8 cellular contexts compared by ENCODE assay signal in the genomic region with DNA sequence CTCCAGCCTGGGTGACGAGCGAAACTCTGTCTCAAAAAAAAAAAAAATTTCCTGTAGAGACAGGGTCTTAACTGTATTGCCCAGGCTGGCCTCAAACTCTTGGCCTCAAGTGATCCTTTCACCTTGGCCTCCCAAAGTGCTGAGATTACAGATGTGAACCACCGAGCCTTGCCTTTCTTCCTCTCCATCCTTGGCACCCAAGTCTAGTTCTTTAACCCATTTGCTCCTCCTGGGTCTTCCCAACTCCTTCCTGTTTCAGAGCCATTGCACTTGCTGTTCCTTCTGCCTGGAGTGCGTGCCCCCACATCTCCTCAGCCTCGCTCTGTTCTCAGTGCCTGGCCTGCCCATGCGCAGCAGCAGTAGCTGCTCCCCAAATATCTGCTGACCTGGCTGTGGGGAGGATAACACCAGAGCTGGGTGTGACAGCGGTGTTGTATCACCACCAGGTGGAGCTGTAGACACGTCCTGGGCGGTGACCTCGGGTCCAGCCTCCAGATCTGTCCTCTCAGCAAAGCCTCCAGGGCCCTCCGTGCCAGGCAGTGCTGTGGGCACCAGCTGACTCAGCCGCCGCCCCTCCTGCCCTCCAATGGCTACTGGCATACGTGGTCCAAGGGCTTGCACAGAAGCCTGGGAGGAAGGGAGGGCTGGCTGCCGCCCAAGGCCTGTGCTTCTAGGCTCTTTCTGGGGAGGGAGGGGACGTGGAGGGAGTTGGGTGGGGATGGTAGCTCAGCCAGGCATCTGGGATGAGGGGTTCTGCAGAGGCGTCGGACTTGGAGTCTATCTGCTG. TPM values are rescaled to one million over a fixed set of nuclear protein-coding genes. Genes with fewer than 3 reads are reported as not detected.
A peak's percentile ranks its signal among the peaks of the same experiment; 100 is the strongest.
DNase-seq lines count a peak whose midpoint lies in the region; ATAC-seq, FAIRE-seq and TF ChIP-seq lines count a peak whose summit lies in the region.

No MANE protein-coding gene starts in this region.

- intact Hi-C loops in esophagus muscularis mucosa (cut with DNase I) = loop anchor here (2.0 kb wide), 1 partner anchor 115 kb away; no protein-coding TSS in a partner anchor

- H3K27ac ChIP-seq in Peyer's patch (no peak overlapping the region), esophagus muscularis mucosa (replicated peaks in 1 of 4) (peak overlapping the region; percentile 53 to 68 (median 64))

- POLR2A ChIA-PET in naive thymus-derived CD8-positive, alpha-beta T cell (lab: Charles Lee) = interaction anchor here (0.7 to 2.0 kb wide), 8 partner anchors 42 to 294 kb away, joined by 3 to 12 read pairs (median 7); a partner anchor contains a TSS

- H3K36me3 ChIP-seq in Peyer's patch = peaks cover 0 to 6% (median 0%) of the 10 kb centered on the region in 3 donors
- peaks cover 0 to 14% (median 11%) of the 10 kb centered on the region in 4 donors for H3K36me3 ChIP-seq in esophagus muscularis mucosa

- peak overlapping the region in 1 of 2 donors; percentile 17 for H3K4me3 Mint-ChIP-seq in activated T-cell treated with anti-CD3 and anti-CD28 coated beads, Interleukin-2, amount 50 U/mL, for 72 hours
- H3K4me3 Mint-ChIP-seq in naive thymus-derived CD8-positive, alpha-beta T cell = peak overlapping the region in 2 of 10 donors; percentile 14 to 54

- no peak overlapping the region for H3K27ac Mint-ChIP-seq in activated T-cell treated with anti-CD3 and anti-CD28 coated beads, Interleukin-2, amount 50 U/mL, for 72 hours
- peak overlapping the region in 6 of 10 donors; percentile 41 to 94 (median 64) for H3K27ac Mint-ChIP-seq in naive thymus-derived CD8-positive, alpha-beta T cell

- H3K4me3 ChIP-seq in Jurkat, Clone E6-1 (ENCODE audit: low read length) = no peak overlapping the region
- H3K4me3 ChIP-seq in Peyer's patch = peak overlapping the region in 1 of 4 donors; percentile 1
- no peak overlapping the region for H3K4me3 ChIP-seq in esophagus muscularis mucosa

- TF ChIP-seq POLR2A in Peyer's patch (IDR thresholded peaks at IDR 0.05) = no peak
- no peak for TF ChIP-seq POLR2A in esophagus muscularis mucosa (IDR thresholded peaks at IDR 0.05; ENCODE audit: low read depth)

- no peaks in the 10 kb centered on the region for H3K27me3 Mint-ChIP-seq in activated T-cell treated with anti-CD3 and anti-CD28 coated beads, Interleukin-2, amount 50 U/mL, for 72 hours (ENCODE audit: low read depth)
- peaks cover 0 to 1% (median 0%) of the 10 kb centered on the region in 5 donors for H3K27me3 Mint-ChIP-seq in naive thymus-derived CD8-positive, alpha-beta T cell

- no peaks in the 10 kb centered on the region for H3K27me3 ChIP-seq in Peyer's patch
- no peaks in the 10 kb centered on the region for H3K27me3 ChIP-seq in esophagus muscularis mucosa

- H3K36me3 Mint-ChIP-seq in activated T-cell treated with anti-CD3 and anti-CD28 coated beads, Interleukin-2, amount 50 U/mL, for 72 hours (ENCODE audit: insufficient read depth in 2 of 2) = no peaks in the 10 kb centered on the region
- H3K36me3 Mint-ChIP-seq in naive thymus-derived CD8-positive, alpha-beta T cell = no peaks in the 10 kb centered on the region

- TF ChIP-seq CTCF in Peyer's patch (IDR thresholded peaks at IDR 0.05) (peak; percentile 91 to 98 (median 96)), esophagus muscularis mucosa (IDR thresholded peaks at IDR 0.05) (peak; percentile 98 to 99 (median 98))

- H3K9me3 Mint-ChIP-seq in activated T-cell treated with anti-CD3 and anti-CD28 coated beads, Interleukin-2, amount 50 U/mL, for 72 hours = no peaks in the 10 kb centered on the region
- no peaks in the 10 kb centered on the region for H3K9me3 Mint-ChIP-seq in naive thymus-derived CD8-positive, alpha-beta T cell

- WGBS in esophagus muscularis mucosa = 20% methylated on average over 10 of the region's 18 CpGs

- H3K4me1 Mint-ChIP-seq in activated T-cell treated with anti-CD3 and anti-CD28 coated beads, Interleukin-2, amount 50 U/mL, for 72 hours (ENCODE audit: low read depth) = peaks cover 31% of the 10 kb centered on the region
- H3K4me1 Mint-ChIP-seq in naive thymus-derived CD8-positive, alpha-beta T cell = peaks cover 6 to 15% (median 10%) of the 10 kb centered on the region in 4 donors

- no peak for TF ChIP-seq EP300 in esophagus muscularis mucosa (IDR thresholded peaks at IDR 0.05)

- ATAC-seq in activated T-cell treated with anti-CD3 and anti-CD28 coated beads, Interleukin-2, amount 50 U/mL, for 72 hours (replicated peaks in 1 of 2) = peak; percentile 98 to 99
- peak; percentile 98 to 99 for ATAC-seq in naive thymus-derived CD8-positive, alpha-beta T cell

- DNase-seq in Ammon's horn (ENCODE audit: low spot score) (peak; percentile 99), GM19239 (ENCODE audit: insufficient read length, low spot score) (peak; percentile 97), Peyer's patch (peak; percentile 64 to 92 (median 87)), esophagus muscularis mucosa (ENCODE audit: extremely low spot score) (peak; percentile 95)
- peak; percentile 74 for DNase-seq in Jurkat, Clone E6-1 (ENCODE audit: low read depth, low spot score)
- DNase-seq in activated T-cell treated with anti-CD3 and anti-CD28 coated beads, Interleukin-2, amount 50 U/mL, for 72 hours = peak; percentile 90
- peak; percentile 62 to 91 (median 81) for DNase-seq in naive thymus-derived CD8-positive, alpha-beta T cell
- DNase-seq in stimulated activated CD8-positive, alpha-beta memory T cell treated with anti-CD3 and anti-CD28 coated beads, Interleukin-7, amount 100 ng/mL, for 48 hours (ENCODE audit: extremely low read depth in 1 of 2, low read depth in 1 of 2) = peak; percentile 60 to 78

- no peaks in the 10 kb centered on the region for H3K9me3 ChIP-seq in Peyer's patch
- H3K9me3 ChIP-seq in esophagus muscularis mucosa = no peaks in the 10 kb centered on the region

- H3K4me1 ChIP-seq in Peyer's patch (peaks cover 0 to 18% (median 4%) of the 10 kb centered on the region in 4 donors), esophagus muscularis mucosa (peaks cover 26 to 43% (median 34%) of the 10 kb centered on the region in 4 donors)

- peak; percentile 98 for FAIRE-seq in GM19239 (lab: Jason Lieb, UNC)

RNA-seq across cellular contexts. Expression of a gene that starts 22.0 kb away (rescaled TPM):
- 6.2 TPM for polyA plus RNA-seq in Jurkat, Clone E6-1 (2012; ENCODE audit: insufficient read depth, insufficient read length)
- total RNA-seq in Peyer's patch = 10 to 100 TPM in 3 of 4 donors, 1 to 10 TPM in 1; 6.6 to 42.2 (median 27.0) TPM
- 1 to 10 TPM; 1.5 to 2.0 TPM for total RNA-seq in activated T-cell treated with anti-CD3 and anti-CD28 coated beads, Interleukin-2, amount 50 U/mL, for 72 hours
- 10 to 100 TPM; 19.5 to 47.8 (median 36.6) TPM for total RNA-seq in esophagus muscularis mucosa
- total RNA-seq in naive thymus-derived CD8-positive, alpha-beta T cell = 1 to 10 TPM; 5.2 to 5.9 TPM
- polyA plus RNA-seq in naive thymus-derived CD8-positive, alpha-beta T cell = 1 to 10 TPM; 2.0 to 5.7 (median 4.4) TPM

RNA-seq across cellular contexts. Expression of a gene that starts 42.9 kb away (rescaled TPM):
- polyA plus RNA-seq in Jurkat, Clone E6-1 (2012; ENCODE audit: insufficient read depth, insufficient read length) = 9.1 TPM
- total RNA-seq in Peyer's patch (10 to 100 TPM; 18.2 to 78.6 (median 74.4) TPM), esophagus muscularis mucosa (100 to 1,000 TPM in 1 of 4 donors, 10 to 100 TPM in 3; 56.2 to 100 (median 93.0) TPM)
- total RNA-seq in activated T-cell treated with anti-CD3 and anti-CD28 coated beads, Interleukin-2, amount 50 U/mL, for 72 hours = 10 to 100 TPM; 32.5 TPM
- 10 to 100 TPM; 26.2 to 26.4 TPM for total RNA-seq in naive thymus-derived CD8-positive, alpha-beta T cell
- 10 to 100 TPM in 1 of 3 donors, 1 to 10 TPM in 2; 8.7 to 12.1 (median 9.0) TPM for polyA plus RNA-seq in naive thymus-derived CD8-positive, alpha-beta T cell

Comparison
In these comparisons a context has a peak if more than half of its experiments do, and no peak if none do; other contexts are left out.
1. H3K27ac ChIP-seq: peak in esophagus muscularis mucosa (4 of 4); none in Peyer's patch (0 of 4).
2. Peak in every context shown above with its lines, with median percentiles within 50 percentile points of each other: DNase-seq.